Comparison of ENCODE assay signal across 14 cellular contexts in genomic region chr7:28479507-28479947, GRCh38.
DNase-seq lines count a peak whose midpoint lies in the region; ATAC-seq and TF ChIP-seq lines count a peak whose summit lies in the region.
"Had no signal": no experiment of that assay in that cellular context is flagged by ENCODE, and none has a peak within 500 bp of the region (broad histone marks: within the 10 kb centered on the region; RNA-seq: fewer than 3 reads in every experiment).

No MANE protein-coding gene starts in this region.

- H3K27ac ChIP-seq in cardiac muscle cell = peak overlapping the region; percentile 18
- H3K27ac ChIP-seq: 22Rv1, sigmoid colon had no signal

- H3K9me3 Mint-ChIP-seq in stimulated activated naive B cell treated with anti-CD40 and anti-IgM and Interleukin-4, amounts not matched to agents 10 μg/mL and 1 μg/mL and 100 μg/mL, for 72 hours = no peaks in the 10 kb centered on the region
- H3K9me3 Mint-ChIP-seq in Calu3 (ENCODE audit: low read depth, unreplicated experiment) = no peaks in the 10 kb centered on the region
- H3K9me3 Mint-ChIP-seq: brain had no signal

- H3K4me1 Mint-ChIP-seq in stimulated activated naive B cell treated with anti-CD40 and anti-IgM and Interleukin-4, amounts not matched to agents 10 μg/mL and 1 μg/mL and 100 μg/mL, for 72 hours = peaks cover 9 to 42% of the 10 kb centered on the region in 2 donors
- H3K4me1 Mint-ChIP-seq in Calu3 (ENCODE audit: low read depth, unreplicated experiment) = no peaks in the 10 kb centered on the region

- no peak overlapping the region for H3K27ac Mint-ChIP-seq in stimulated activated naive B cell treated with anti-CD40 and anti-IgM and Interleukin-4, amounts not matched to agents 10 μg/mL and 1 μg/mL and 100 μg/mL, for 72 hours
- H3K27ac Mint-ChIP-seq in Calu3 (ENCODE audit: unreplicated experiment) = no peak overlapping the region

- ATAC-seq in Right ventricle myocardium inferior = no peak
- ATAC-seq in GM21786 (IDR thresholded peaks at IDR 0.05; ENCODE audit: unreplicated experiment) = peak; percentile 74
- peak; percentile 52 for ATAC-seq in HG03139 (IDR thresholded peaks at IDR 0.05; ENCODE audit: unreplicated experiment)
- peak; percentile 50 to 54 for ATAC-seq in stimulated activated naive B cell treated with anti-CD40 and anti-IgM and Interleukin-4, amounts not matched to agents 10 μg/mL and 1 μg/mL and 100 μg/mL, for 72 hours (replicated peaks)
- ATAC-seq: mucosa of descending colon had no signal

- no TSS peak for BruUV-seq in Calu3 (replicated peaks; lab: Mats Ljungman, UMichigan)

- no peak overlapping the region for H3K4me3 Mint-ChIP-seq in stimulated activated naive B cell treated with anti-CD40 and anti-IgM and Interleukin-4, amounts not matched to agents 10 μg/mL and 1 μg/mL and 100 μg/mL, for 72 hours
- H3K4me3 Mint-ChIP-seq in Calu3 (ENCODE audit: low read depth, unreplicated experiment) = no peak overlapping the region
- H3K4me3 Mint-ChIP-seq: brain had no signal

- no peaks in the 10 kb centered on the region for H3K27me3 ChIP-seq in cardiac muscle cell
- H3K27me3 ChIP-seq: sigmoid colon had no signal

- H3K4me1 ChIP-seq in cardiac muscle cell (ENCODE audit: low read depth) = peaks cover 18% of the 10 kb centered on the region
- H3K4me1 ChIP-seq: sigmoid colon had no signal

- no peaks in the 10 kb centered on the region for H3K36me3 Mint-ChIP-seq in stimulated activated naive B cell treated with anti-CD40 and anti-IgM and Interleukin-4, amounts not matched to agents 10 μg/mL and 1 μg/mL and 100 μg/mL, for 72 hours
- no peaks in the 10 kb centered on the region for H3K36me3 Mint-ChIP-seq in Calu3 (ENCODE audit: insufficient read depth, unreplicated experiment)
- H3K36me3 Mint-ChIP-seq: brain had no signal

- no peak overlapping the region for H3K4me3 ChIP-seq in cardiac muscle cell
- H3K4me3 ChIP-seq: mucosa of descending colon, sigmoid colon had no signal

- TF ChIP-seq CTCF in cardiac muscle cell (IDR thresholded peaks at IDR 0.05; ENCODE audit: low read depth, low read length) = no peak
- TF ChIP-seq CTCF in Calu3 (IDR thresholded peaks at IDR 0.05; ENCODE audit: unreplicated experiment) = no peak

- no peaks in the 10 kb centered on the region for H3K9me3 ChIP-seq in cardiac muscle cell (ENCODE audit: low read depth)
- H3K9me3 ChIP-seq: mucosa of descending colon, sigmoid colon had no signal

- intact Hi-C loops in Right ventricle myocardium inferior (cut with DNase I) (no loop called here), Calu3 (cut with micrococcal nuclease; ENCODE audit: unreplicated experiment) (no loop called here)

- H3K36me3 ChIP-seq in cardiac muscle cell = no peaks in the 10 kb centered on the region
- H3K36me3 ChIP-seq: sigmoid colon had no signal

- CTCF ChIA-PET in Calu3 (lab: Charles Lee) = interaction anchor here (0.6 to 0.9 kb wide), 2 partner anchors 13 to 331 kb away, joined by 4 to 6 read pairs; no protein-coding TSS in a partner anchor

- peaks cover under 1 to 20% of the 10 kb centered on the region in 2 donors for H3K27me3 Mint-ChIP-seq in stimulated activated naive B cell treated with anti-CD40 and anti-IgM and Interleukin-4, amounts not matched to agents 10 μg/mL and 1 μg/mL and 100 μg/mL, for 72 hours
- no peaks in the 10 kb centered on the region for H3K27me3 Mint-ChIP-seq in Calu3 (ENCODE audit: unreplicated experiment)

- no peak for DNase-seq in cardiac muscle cell (ENCODE audit: low read depth in 1 of 2, low spot score in 1 of 2)
- DNase-seq in Right ventricle myocardium inferior (ENCODE audit: missing footprints) = no peak
- DNase-seq in stimulated activated naive B cell treated with anti-CD40 and anti-IgM and Interleukin-4, amounts not matched to agents 10 μg/mL and 1 μg/mL and 100 μg/mL, for 72 hours = peak; percentile 25
- no peak for DNase-seq in anterior cingulate cortex (lab: John Stamatoyannopoulos, UW)
- no peak for DNase-seq in Calu3
- no peak for DNase-seq in activated effector memory CD4-positive, alpha-beta T cell treated with Interleukin-2 at 50 U/mL for 16 hours
- DNase-seq: activated T-cell treated with anti-CD3 and anti-CD28 coated beads, Interleukin-2, amount 50 U/mL, for 48 hours; DMS 273 treated with DMSO at 0.1 percent for 48 hours; mucosa of descending colon; sigmoid colon had no signal
